In genomic region chr6:2970034-2970685, GRCh38 we compare ENCODE assay signal across 9 cellular contexts. TPM values are rescaled to one million over a fixed set of nuclear protein-coding genes. Genes with fewer than 3 reads are reported as not detected.
DNase-seq lines count a peak whose midpoint lies in the region; ATAC-seq, FAIRE-seq and TF ChIP-seq lines count a peak whose summit lies in the region.
"Had no signal": no experiment of that assay in that cellular context is flagged by ENCODE, and none has a peak within 500 bp of the region (broad histone marks: within the 10 kb centered on the region; RNA-seq: fewer than 3 reads in every experiment).

No MANE protein-coding gene starts in this region.

- no peak for TF ChIP-seq RAD21 in HepG2 (CRISPR knock-in tag; IDR thresholded peaks at IDR 0.05)

- FAIRE-seq in astrocyte (lab: Jason Lieb, UNC) (no peak), HepG2 (lab: Jason Lieb, UNC) (no peak)

- H3K9ac ChIP-seq in astrocyte (ENCODE audit: low read length) = peak overlapping the region; percentile 85
- H3K9ac ChIP-seq in HepG2 (ENCODE audit: insufficient read depth, low read depth, low read length) = peak overlapping the region; percentile 72; the same call in 1 of the 2 replicates

- no peak for DNase-seq in T-helper 2 cell treated with Interferon-gamma antibody and Interleukin-4, amounts not matched to agents 5 μg/mL and 100 μg/mL, for 36 hours (ENCODE audit: low spot score)
- DNase-seq in T-helper 2 cell (no peak), astrocyte (ENCODE audit: low read depth) (peak; percentile 51), HepG2 (ENCODE audit: low spot score) (no peak), suprapubic skin (ENCODE audit: low spot score in 2 of 2) (peak in 1 of 2 donors; percentile 59), NCI-H128 (lab: John Stamatoyannopoulos, UW; ENCODE audit: unreplicated experiment) (no peak), iPS-NIHi11 (ENCODE audit: low spot score) (no peak), COLO829 (ENCODE audit: low spot score) (no peak)

- H3K4me1 ChIP-seq in astrocyte (ENCODE audit: insufficient read depth, low read length) = peaks cover 18% of the 10 kb centered on the region
- peaks cover 41% of the 10 kb centered on the region for H3K4me1 ChIP-seq in HepG2 (ENCODE audit: insufficient read depth, low read length)
- peaks cover 15% of the 10 kb centered on the region for H3K4me1 ChIP-seq in suprapubic skin

- H3K36me3 Mint-ChIP-seq in T-helper 2 cell treated with Interferon-gamma antibody and Interleukin-4, amounts not matched to agents 5 μg/mL and 100 μg/mL, for 36 hours (ENCODE audit: low read depth) = peaks cover 4% of the 10 kb centered on the region
- H3K36me3 Mint-ChIP-seq in astrocyte (ENCODE audit: low read depth, unreplicated experiment) = peaks cover 2% of the 10 kb centered on the region

- WGBS in HepG2 (ENCODE audit: low lambda C conversion rate) = 67% methylated on average over 10 of the region's 10 CpGs
- WGBS in suprapubic skin = 44% methylated on average over 10 of the region's 10 CpGs

- peaks cover 3% of the 10 kb centered on the region for H3K27me3 Mint-ChIP-seq in T-helper 2 cell treated with Interferon-gamma antibody and Interleukin-4, amounts not matched to agents 5 μg/mL and 100 μg/mL, for 36 hours (ENCODE audit: low read depth)
- no peaks in the 10 kb centered on the region for H3K27me3 Mint-ChIP-seq in astrocyte (ENCODE audit: low read depth, unreplicated experiment)

- CTCF ChIA-PET in HepG2 (lab: Yijun Ruan, JAX; ENCODE audit: low intra/inter-chr PET ratio, low total read pairs) = no interaction called here

- intact Hi-C loops in HepG2 (cut with micrococcal nuclease; ENCODE audit: unreplicated experiment) = loop anchor here (2.0 kb wide), 1 partner anchor 19 kb away; no protein-coding TSS in a partner anchor

- H3K36me3 ChIP-seq in astrocyte (ENCODE audit: insufficient read depth, low read length) (no peaks in the 10 kb centered on the region), HepG2 (replicated peaks in 1 of 2; ENCODE audit: control insufficient read depth in 1 of 2, insufficient read depth in 2 of 2, low read length in 2 of 2) (no peaks in the 10 kb centered on the region), suprapubic skin (no peaks in the 10 kb centered on the region)
- H3K36me3 ChIP-seq: BLaER1 had no signal

- peak overlapping the region; percentile 87 for H3K4me3 Mint-ChIP-seq in T-helper 2 cell treated with Interferon-gamma antibody and Interleukin-4, amounts not matched to agents 5 μg/mL and 100 μg/mL, for 36 hours
- H3K4me3 Mint-ChIP-seq in astrocyte (ENCODE audit: unreplicated experiment) = peak overlapping the region; percentile 89

- POLR2A ChIA-PET in HepG2 (lab: Yijun Ruan, JAX) = no interaction called here

- peak overlapping the region; percentile 79 for H3K27ac Mint-ChIP-seq in T-helper 2 cell treated with Interferon-gamma antibody and Interleukin-4, amounts not matched to agents 5 μg/mL and 100 μg/mL, for 36 hours
- H3K27ac Mint-ChIP-seq in astrocyte (ENCODE audit: unreplicated experiment) = peak overlapping the region; percentile 5

- TF ChIP-seq CTCF in astrocyte (IDR thresholded peaks at IDR 0.05; ENCODE audit: insufficient read depth, low read depth, low read length) (no peak), HepG2 (CRISPR knock-in tag; IDR thresholded peaks at IDR 0.05) (no peak), suprapubic skin (IDR thresholded peaks at IDR 0.05) (no peak)

- no peak for TF ChIP-seq POLR2A in HepG2 (IDR thresholded peaks at IDR 0.05; ENCODE audit: insufficient read depth in 1 of 2, low read depth in 2 of 2, low read length in 2 of 2)
- TF ChIP-seq POLR2A in suprapubic skin (IDR thresholded peaks at IDR 0.05) = no peak

- peak overlapping the region; percentile 20 for H2AFZ ChIP-seq in astrocyte (ENCODE audit: low read depth, low read length)
- no peak overlapping the region for H2AFZ ChIP-seq in HepG2 (ENCODE audit: low read length)

- H3K4me3 ChIP-seq in astrocyte (ENCODE audit: insufficient read depth, low read depth, low read length) (peak overlapping the region; percentile 70), HepG2 (replicated peaks in 1 of 3; ENCODE audit: insufficient read depth in 1 of 3, low read depth in 2 of 3, low read length in 3 of 3) (peak overlapping the region in 2 of 3 experiments; percentile 4 to 84; a peak in 2 of 6 replicates), suprapubic skin (peak overlapping the region; percentile 76)

- H3K27ac ChIP-seq in astrocyte (ENCODE audit: low read depth, low read length) (peak overlapping the region; percentile 78), HepG2 (ENCODE audit: extremely low read length, insufficient read depth, low read length) (no peak overlapping the region), suprapubic skin (peak overlapping the region; percentile 90)
- H3K27ac ChIP-seq: BLaER1 had no signal

- H3K4me2 ChIP-seq in astrocyte (ENCODE audit: low read length) (peak overlapping the region; percentile 86), HepG2 (ENCODE audit: low read depth, low read length) (peak overlapping the region; percentile 81)

- H3K9me3 ChIP-seq in astrocyte (ENCODE audit: insufficient read depth, low read depth, low read length) (no peaks in the 10 kb centered on the region), HepG2 (ENCODE audit: low read length) (no peaks in the 10 kb centered on the region), suprapubic skin (no peaks in the 10 kb centered on the region)

- ATAC-seq in HepG2 = 0 out of 3 replicates have a peak, but pooled peaks have one; percentile 5

- in situ Hi-C loops in HepG2 (cut with HindIII; ENCODE audit: extremely low pct_ligation_motif_present, low pct_unique_long_range_greater_than_20kb) = no loop called here

- TSS peak; percentile 70 for BruUV-seq in HepG2 (replicated peaks; lab: Mats Ljungman, UMichigan)

- no peaks in the 10 kb centered on the region for H4K20me1 ChIP-seq in astrocyte (ENCODE audit: insufficient read depth, low read length)
- H4K20me1 ChIP-seq in HepG2 (ENCODE audit: insufficient read depth, low read length) = no peaks in the 10 kb centered on the region

- peaks cover 6% of the 10 kb centered on the region for H3K9me3 Mint-ChIP-seq in T-helper 2 cell treated with Interferon-gamma antibody and Interleukin-4, amounts not matched to agents 5 μg/mL and 100 μg/mL, for 36 hours
- no peaks in the 10 kb centered on the region for H3K9me3 Mint-ChIP-seq in astrocyte (ENCODE audit: unreplicated experiment)

- no peak for TF ChIP-seq EP300 in HepG2 (IDR thresholded peaks at IDR 0.05; ENCODE audit: low read depth in 2 of 2, low read length in 2 of 2)
- TF ChIP-seq EP300 in HepG2 (CRISPR knock-in tag; IDR thresholded peaks at IDR 0.05; ENCODE audit: borderline replicate concordance) = no peak
- TF ChIP-seq EP300 in suprapubic skin (IDR thresholded peaks at IDR 0.05) = no peak

- peaks cover 32% of the 10 kb centered on the region for H3K79me2 ChIP-seq in astrocyte (ENCODE audit: insufficient read depth, low read length)
- H3K79me2 ChIP-seq in HepG2 (ENCODE audit: insufficient read depth, low read length) = no peaks in the 10 kb centered on the region

- H3K4me1 Mint-ChIP-seq in T-helper 2 cell treated with Interferon-gamma antibody and Interleukin-4, amounts not matched to agents 5 μg/mL and 100 μg/mL, for 36 hours (ENCODE audit: low read depth) = peaks cover 30% of the 10 kb centered on the region
- peaks cover 4% of the 10 kb centered on the region for H3K4me1 Mint-ChIP-seq in astrocyte (ENCODE audit: low read depth, unreplicated experiment)

- H3K27me3 ChIP-seq in astrocyte (ENCODE audit: insufficient read depth, low read length) = no peaks in the 10 kb centered on the region
- H3K27me3 ChIP-seq in HepG2 (ENCODE audit: control insufficient read depth in 1 of 2, insufficient read depth in 2 of 2, low read length in 2 of 2) = no peaks in the 10 kb centered on the region; a peak in 1 of 5 replicates
- no peaks in the 10 kb centered on the region for H3K27me3 ChIP-seq in suprapubic skin

RNA-seq across cellular contexts. Expression of gene SERPINB6, which starts 1.2 kb away (rescaled TPM):
- total RNA-seq in astrocyte = 68.4 and 75.3 TPM in 2 replicates
- total RNA-seq in HepG2 (2016; rRNA removed; fragmentation: Illumina TruSeq; extraction: Trizol) = 38.2 and 44.8 TPM in 2 replicates
- total RNA-seq in HepG2 (2016; cell fraction: cytosol; rRNA removed; fragmentation: Illumina TruSeq; extraction: Trizol; ENCODE audit: low read depth) = 16.6 and 17.4 TPM in 2 replicates
- total RNA-seq in HepG2 (2016; cell fraction: insoluble cytoplasmic fraction; rRNA removed; fragmentation: Illumina TruSeq; extraction: Trizol) = 38.2 and 41.7 TPM in 2 replicates
- 24.5 and 25.6 TPM in 2 replicates for total RNA-seq in HepG2 (2016; cell fraction: membrane; rRNA removed; fragmentation: Illumina TruSeq; extraction: Trizol)
- 23.7 and 24.1 TPM in 2 replicates for total RNA-seq in HepG2 (2016; cell fraction: nucleus; rRNA removed; fragmentation: Illumina TruSeq; extraction: Trizol)
- polyA plus RNA-seq in HepG2 (2011; rRNA removed) = 61.3 and 63.6 TPM in 2 replicates
- polyA plus RNA-seq in HepG2 (2011; cell fraction: cytosol; rRNA removed) = 64.8 and 79.1 TPM in 2 replicates
- 72.8 and 85.1 TPM in 2 replicates for polyA plus RNA-seq in HepG2 (2011; cell fraction: nucleus; rRNA removed)
- 43.2 and 44.3 TPM in 2 replicates for polyA plus RNA-seq in HepG2 (2012)
- 22.2 and 23.2 TPM in 2 replicates for polyA plus RNA-seq in HepG2 (2016; cell fraction: cytosol; fragmentation: Illumina TruSeq; extraction: Trizol; ENCODE audit: low read depth)
- 57.5 and 58.5 TPM in 2 replicates for polyA plus RNA-seq in HepG2 (2016; cell fraction: insoluble cytoplasmic fraction; fragmentation: Illumina TruSeq; extraction: Trizol; ENCODE audit: low read depth)
- polyA plus RNA-seq in HepG2 (2016; cell fraction: membrane; fragmentation: Illumina TruSeq; extraction: Trizol; ENCODE audit: low read depth) = 27.2 and 27.5 TPM in 2 replicates
- 53.5 and 56.5 TPM in 2 replicates for polyA plus RNA-seq in HepG2 (2016; cell fraction: nucleus; fragmentation: Illumina TruSeq; extraction: Trizol; ENCODE audit: insufficient read depth, low read depth)
- polyA minus RNA-seq in HepG2 (2011; rRNA and poly(A)+ RNA removed; ENCODE audit: low replicate concordance) = 58.5 and 190 TPM in 2 replicates
- 36.4 and 38.5 TPM in 2 replicates for polyA minus RNA-seq in HepG2 (2011; cell fraction: cytosol; rRNA and poly(A)+ RNA removed)
- polyA minus RNA-seq in HepG2 (2011; cell fraction: nucleus; rRNA and poly(A)+ RNA removed) = 45.4 and 45.6 TPM in 2 replicates
- total RNA-seq in suprapubic skin = 10 to 100 TPM; 26.8 to 53.4 (median 36.8) TPM

RNA-seq across cellular contexts. Expression of gene NQO2, which starts 29.5 kb away (rescaled TPM):
- total RNA-seq in astrocyte (9.4 and 12.4 TPM in 2 replicates), HepG2 (2016; rRNA removed; fragmentation: Illumina TruSeq; extraction: Trizol) (56.5 and 63.0 TPM in 2 replicates), suprapubic skin (10 to 100 TPM; 22.8 to 40.4 (median 38.3) TPM)
- total RNA-seq in HepG2 (2016; cell fraction: cytosol; rRNA removed; fragmentation: Illumina TruSeq; extraction: Trizol; ENCODE audit: low read depth) = 44.8 and 70.6 TPM in 2 replicates
- 56.8 and 60.6 TPM in 2 replicates for total RNA-seq in HepG2 (2016; cell fraction: insoluble cytoplasmic fraction; rRNA removed; fragmentation: Illumina TruSeq; extraction: Trizol)
- total RNA-seq in HepG2 (2016; cell fraction: membrane; rRNA removed; fragmentation: Illumina TruSeq; extraction: Trizol) = 53.4 and 80.8 TPM in 2 replicates
- total RNA-seq in HepG2 (2016; cell fraction: nucleus; rRNA removed; fragmentation: Illumina TruSeq; extraction: Trizol) = 34.2 and 36.9 TPM in 2 replicates
- 27.4 and 32.2 TPM in 2 replicates for polyA plus RNA-seq in HepG2 (2011; rRNA removed)
- polyA plus RNA-seq in HepG2 (2011; cell fraction: cytosol; rRNA removed) = 29.5 and 31.9 TPM in 2 replicates
- 30.7 and 34.4 TPM in 2 replicates for polyA plus RNA-seq in HepG2 (2011; cell fraction: nucleus; rRNA removed)
- 15.7 and 17.8 TPM in 2 replicates for polyA plus RNA-seq in HepG2 (2012)
- 48.7 and 84.9 TPM in 2 replicates for polyA plus RNA-seq in HepG2 (2016; cell fraction: cytosol; fragmentation: Illumina TruSeq; extraction: Trizol; ENCODE audit: low read depth)
- polyA plus RNA-seq in HepG2 (2016; cell fraction: insoluble cytoplasmic fraction; fragmentation: Illumina TruSeq; extraction: Trizol; ENCODE audit: low read depth) = 61.8 and 64.6 TPM in 2 replicates
- polyA plus RNA-seq in HepG2 (2016; cell fraction: membrane; fragmentation: Illumina TruSeq; extraction: Trizol; ENCODE audit: low read depth) = 49.3 and 82.9 TPM in 2 replicates
- polyA plus RNA-seq in HepG2 (2016; cell fraction: nucleus; fragmentation: Illumina TruSeq; extraction: Trizol; ENCODE audit: insufficient read depth, low read depth) = 65.1 and 69.0 TPM in 2 replicates
- polyA minus RNA-seq in HepG2 (2011; rRNA and poly(A)+ RNA removed; ENCODE audit: low replicate concordance) = 15.8 and 89.9 TPM in 2 replicates
- polyA minus RNA-seq in HepG2 (2011; cell fraction: cytosol; rRNA and poly(A)+ RNA removed) = 9.1 and 15.4 TPM in 2 replicates
- 17.7 and 19.6 TPM in 2 replicates for polyA minus RNA-seq in HepG2 (2011; cell fraction: nucleus; rRNA and poly(A)+ RNA removed)
